In genomic region chr15:65805019-65805738, GRCh38 we compare ENCODE assay signal across 15 cellular contexts. TPM values are rescaled to one million over a fixed set of nuclear protein-coding genes. Genes with fewer than 3 reads are reported as not detected.
DNase-seq lines count a peak whose midpoint lies in the region; ATAC-seq and TF ChIP-seq lines count a peak whose summit lies in the region.
"Had no signal": no experiment of that assay in that cellular context is flagged by ENCODE, and none has a peak within 500 bp of the region (broad histone marks: within the 10 kb centered on the region; RNA-seq: fewer than 3 reads in every experiment).

No MANE protein-coding gene starts in this region.

- no peaks in the 10 kb centered on the region for H3K9me3 ChIP-seq in CD4-positive, CD25-positive, alpha-beta regulatory T cell (ENCODE audit: control insufficient read depth in 2 of 2, low read length in 2 of 2)
- H3K9me3 ChIP-seq in HEK293 (ENCODE audit: control insufficient read depth, insufficient read depth, low read depth, low read length) (no peaks in the 10 kb centered on the region), vagina (no peaks in the 10 kb centered on the region)
- H3K9me3 ChIP-seq: tibial artery had no signal

- CTCF ChIA-PET in HEK293 (lab: Yijun Ruan, JAX), result interaction anchor here (1.1 to 3.1 kb wide), 3 partner anchors 19 to 52 kb away, joined by 3 to 10 read pairs (median 4); no protein-coding TSS in a partner anchor

- H3K4me3 ChIP-seq in CD4-positive, CD25-positive, alpha-beta regulatory T cell (ENCODE audit: low read depth, low read length), result peak overlapping the region; percentile 84
- H3K4me3 ChIP-seq in HEK293 (ENCODE audit: low read depth, low read length) (no peak overlapping the region), vagina (no peak overlapping the region)
- H3K4me3 ChIP-seq: SK-N-MC, tibial artery had no signal

- H3K4me1 Mint-ChIP-seq in CD4-positive, CD25-positive, alpha-beta regulatory T cell, result peaks cover 21 to 46% (median 33%) of the 10 kb centered on the region in 4 donors
- H3K4me1 Mint-ChIP-seq in activated T-helper 2 cell treated with anti-CD3 and anti-CD28 coated beads, Interferon-gamma antibody, Interleukin-2, Interleukin-4, amounts not matched to agents 10 μg/mL and 5 μg/mL and 100 μg/mL, durations not matched to agents 14 hours and 24 hours and 36 hours (ENCODE audit: low read depth), result peaks cover 45% of the 10 kb centered on the region
- H3K4me1 Mint-ChIP-seq in mesothelial cell of epicardium, result peaks cover 19% of the 10 kb centered on the region

- no peak for TF ChIP-seq POLR2A in vagina (IDR thresholded peaks at IDR 0.05)

- H3K4me3 Mint-ChIP-seq in CD4-positive, CD25-positive, alpha-beta regulatory T cell, result peak overlapping the region in 2 of 4 donors; percentile 9 to 29
- H3K4me3 Mint-ChIP-seq in activated T-helper 2 cell treated with anti-CD3 and anti-CD28 coated beads, Interferon-gamma antibody, Interleukin-2, Interleukin-4, amounts not matched to agents 10 μg/mL and 5 μg/mL and 100 μg/mL, durations not matched to agents 14 hours and 24 hours and 36 hours (ENCODE audit: low read depth), result no peak overlapping the region
- no peak overlapping the region for H3K4me3 Mint-ChIP-seq in mesothelial cell of epicardium
- H3K4me3 Mint-ChIP-seq: HFFc6 had no signal

- no peaks in the 10 kb centered on the region for H3K27me3 ChIP-seq in CD4-positive, CD25-positive, alpha-beta regulatory T cell (ENCODE audit: control insufficient read depth, insufficient read depth, low read length)
- H3K27me3 ChIP-seq in vagina, result no peaks in the 10 kb centered on the region
- H3K27me3 ChIP-seq: tibial artery had no signal

- H3K27ac ChIP-seq in CD4-positive, CD25-positive, alpha-beta regulatory T cell (ENCODE audit: insufficient read depth, low read length, poor library complexity, severe bottlenecking), result no peak overlapping the region
- H3K27ac ChIP-seq in HEK293 (ENCODE audit: extremely low read depth, low read depth, low read length) (no peak overlapping the region; the same call in 1 of the 2 replicates), vagina (no peak overlapping the region)
- H3K27ac ChIP-seq: tibial artery had no signal

- ATAC-seq in CD4-positive, CD25-positive, alpha-beta regulatory T cell (ENCODE audit: low read depth in 2 of 2), result no peak
- no peak for ATAC-seq in HG02981 (IDR thresholded peaks at IDR 0.05; ENCODE audit: unreplicated experiment)
- ATAC-seq: left colon had no signal

- H3K36me3 ChIP-seq in CD4-positive, CD25-positive, alpha-beta regulatory T cell (ENCODE audit: control insufficient read depth, insufficient read depth, low read length), result no peaks in the 10 kb centered on the region
- no peaks in the 10 kb centered on the region for H3K36me3 ChIP-seq in HEK293 (ENCODE audit: control insufficient read depth in 2 of 2, insufficient read depth in 1 of 2, low read length in 2 of 2)
- H3K36me3 ChIP-seq in vagina, result no peaks in the 10 kb centered on the region
- H3K36me3 ChIP-seq: tibial artery had no signal

- peaks cover 40% of the 10 kb centered on the region for H3K4me1 ChIP-seq in CD4-positive, CD25-positive, alpha-beta regulatory T cell (ENCODE audit: control insufficient read depth, insufficient read depth, low read length, poor library complexity, severe bottlenecking)
- H3K4me1 ChIP-seq in HEK293 (ENCODE audit: control insufficient read depth, insufficient read depth, low read length) (0 out of 2 replicates have a peak, but pooled peaks cover 9% of the 10 kb centered on the region), vagina (no peaks in the 10 kb centered on the region)

- no peaks in the 10 kb centered on the region for H3K27me3 Mint-ChIP-seq in CD4-positive, CD25-positive, alpha-beta regulatory T cell
- H3K27me3 Mint-ChIP-seq in activated T-helper 2 cell treated with anti-CD3 and anti-CD28 coated beads, Interferon-gamma antibody, Interleukin-2, Interleukin-4, amounts not matched to agents 10 μg/mL and 5 μg/mL and 100 μg/mL, durations not matched to agents 14 hours and 24 hours and 36 hours (ENCODE audit: low read depth), result no peaks in the 10 kb centered on the region
- H3K27me3 Mint-ChIP-seq in mesothelial cell of epicardium (ENCODE audit: low read depth), result no peaks in the 10 kb centered on the region

- POLR2A ChIA-PET in HEK293 (lab: Yijun Ruan, JAX), result interaction anchor here (1.5 kb wide), 1 partner anchor 8 kb away, joined by 3 read pairs; no protein-coding TSS in a partner anchor

- TF ChIP-seq CTCF in HEK293 (tag by site-specific recombination; IDR thresholded peaks at IDR 0.05) (no peak), mesothelial cell of epicardium (IDR thresholded peaks at IDR 0.05; ENCODE audit: unreplicated experiment) (no peak), vagina (IDR thresholded peaks at IDR 0.05) (no peak)

- peaks cover 0 to 2% (median 0%) of the 10 kb centered on the region in 7 donors for H3K9me3 Mint-ChIP-seq in CD4-positive, CD25-positive, alpha-beta regulatory T cell
- H3K9me3 Mint-ChIP-seq in activated T-helper 2 cell treated with anti-CD3 and anti-CD28 coated beads, Interferon-gamma antibody, Interleukin-2, Interleukin-4, amounts not matched to agents 10 μg/mL and 5 μg/mL and 100 μg/mL, durations not matched to agents 14 hours and 24 hours and 36 hours, result no peaks in the 10 kb centered on the region
- H3K9me3 Mint-ChIP-seq in mesothelial cell of epicardium, result no peaks in the 10 kb centered on the region
- H3K9me3 Mint-ChIP-seq: HFFc6 had no signal

- peaks cover 3% of the 10 kb centered on the region for H3K36me3 Mint-ChIP-seq in CD4-positive, CD25-positive, alpha-beta regulatory T cell
- H3K36me3 Mint-ChIP-seq in activated T-helper 2 cell treated with anti-CD3 and anti-CD28 coated beads, Interferon-gamma antibody, Interleukin-2, Interleukin-4, amounts not matched to agents 10 μg/mL and 5 μg/mL and 100 μg/mL, durations not matched to agents 14 hours and 24 hours and 36 hours (ENCODE audit: low read depth), result peaks cover 9% of the 10 kb centered on the region
- H3K36me3 Mint-ChIP-seq in mesothelial cell of epicardium, result no peaks in the 10 kb centered on the region

- intact Hi-C loops in activated T-helper 2 cell treated with anti-CD3 and anti-CD28 coated beads, Interferon-gamma antibody, Interleukin-2, Interleukin-4, amounts not matched to agents 10 μg/mL and 5 μg/mL and 100 μg/mL, durations not matched to agents 14 hours and 24 hours and 36 hours (cut with micrococcal nuclease), result loop anchor here (1.0 kb wide), 3 partner anchors 13 to 22 kb away; partner anchors contain the start of gene DENND4A
- intact Hi-C loops in vagina (cut with DNase I), result no loop called here

- no peak for DNase-seq in CD4-positive, CD25-positive, alpha-beta regulatory T cell
- DNase-seq in activated T-helper 2 cell treated with anti-CD3 and anti-CD28 coated beads, Interferon-gamma antibody, Interleukin-2, Interleukin-4, amounts not matched to agents 10 μg/mL and 5 μg/mL and 100 μg/mL, durations not matched to agents 14 hours and 24 hours and 36 hours (ENCODE audit: low spot score), result no peak
- DNase-seq in mesothelial cell of epicardium (ENCODE audit: low spot score in 2 of 2, unreplicated experiment in 2 of 2) (no peak), NOMO-1 treated with DMSO at 0.1 percent for 48 hours (lab: John Stamatoyannopoulos, UW; ENCODE audit: unreplicated experiment) (no peak), vagina (ENCODE audit: extremely low spot score in 2 of 2) (no peak), DMS53 treated with DMSO at 0.1 percent for 48 hours (lab: John Stamatoyannopoulos, UW; ENCODE audit: unreplicated experiment) (no peak)
- DNase-seq: activated CD8-positive, alpha-beta memory T cell treated with anti-CD3 and anti-CD28 coated beads, Interleukin-2, amount 50 U/mL, for 48 hours; cerebellar nuclear complex; HFFc6; left colon; NCI-H524 treated with DMSO at 0.1 percent for 48 hours; tibial artery had no signal

- peak overlapping the region; percentile 1 to 83 (median 82) for H3K27ac Mint-ChIP-seq in CD4-positive, CD25-positive, alpha-beta regulatory T cell
- H3K27ac Mint-ChIP-seq in activated T-helper 2 cell treated with anti-CD3 and anti-CD28 coated beads, Interferon-gamma antibody, Interleukin-2, Interleukin-4, amounts not matched to agents 10 μg/mL and 5 μg/mL and 100 μg/mL, durations not matched to agents 14 hours and 24 hours and 36 hours, result peak overlapping the region; percentile 79
- peak overlapping the region; percentile 75 for H3K27ac Mint-ChIP-seq in mesothelial cell of epicardium
- H3K27ac Mint-ChIP-seq: HFFc6 had no signal

TF ChIP-seq in HEK293, 187 proteins besides CTCF, POLR2A, EP300 and RAD21 (continues in another document):
- TF ChIP-seq ZNF747 (tag by site-specific recombination; IDR thresholded peaks at IDR 0.05), result no peak
- no peak for TF ChIP-seq ZNF510 (tag by site-specific recombination; IDR thresholded peaks at IDR 0.05; ENCODE audit: insufficient replicate concordance)
- no peak for TF ChIP-seq ZNF837 (tag by site-specific recombination; IDR thresholded peaks at IDR 0.05)
- peak; percentile 33; the same call in 1 of the 2 replicates for TF ChIP-seq YY2 (tag by site-specific recombination; IDR thresholded peaks at IDR 0.05)
- peak; percentile 42; the same call in 1 of the 2 replicates for TF ChIP-seq ZNF449 (tag by site-specific recombination; IDR thresholded peaks at IDR 0.05)
- no peak for TF ChIP-seq MZF1 (tag by site-specific recombination; IDR thresholded peaks at IDR 0.05; ENCODE audit: borderline replicate concordance)

RNA-seq across cellular contexts. Expression of gene DENND4A, which starts 13.1 kb away (rescaled TPM):
- 88.4 TPM for total RNA-seq in CD4-positive, CD25-positive, alpha-beta regulatory T cell
- 10 to 100 TPM in 3 of 4 donors, 1 to 10 TPM in 1; 9.6 to 13.2 (median 12.1) TPM for polyA plus RNA-seq in CD4-positive, CD25-positive, alpha-beta regulatory T cell
- 62.3 and 65.8 TPM in 2 replicates for total RNA-seq in activated T-helper 2 cell treated with anti-CD3 and anti-CD28 coated beads, Interferon-gamma antibody, Interleukin-2, Interleukin-4, amounts not matched to agents 10 μg/mL and 5 μg/mL and 100 μg/mL, durations not matched to agents 14 hours and 24 hours and 36 hours
- total RNA-seq in mesothelial cell of epicardium (19.5 to 23.3 TPM (median 21.5 TPM) in 3 replicates), vagina (28.7 TPM)
